Comparison of ENCODE assay signal across 10 cellular contexts in the genomic region with DNA sequence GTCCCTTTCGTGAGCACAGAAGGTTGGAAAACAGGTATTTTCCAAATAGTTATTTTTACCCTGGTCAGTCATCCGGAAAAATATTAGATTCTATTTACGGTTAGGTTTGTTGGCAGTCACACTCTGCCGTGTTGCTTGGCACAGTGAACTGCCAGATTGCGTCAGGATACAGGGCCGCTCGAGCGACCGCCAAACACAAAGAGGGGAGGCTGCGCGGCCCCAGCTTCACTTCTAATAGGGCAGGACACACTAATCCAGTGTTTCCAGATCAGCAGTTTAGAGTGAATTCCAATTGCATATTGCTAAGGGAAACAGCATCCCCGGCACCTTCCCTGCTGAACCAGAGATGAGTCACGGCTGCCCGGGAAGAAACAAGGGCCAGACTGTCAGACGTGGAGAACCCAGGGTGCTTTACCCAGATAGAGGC. TPM values are rescaled to one million over a fixed set of nuclear protein-coding genes. Genes with fewer than 3 reads are reported as not detected.
DNase-seq lines count a peak whose midpoint lies in the region; ATAC-seq, FAIRE-seq and TF ChIP-seq lines count a peak whose summit lies in the region.
"Had no signal": no experiment of that assay in that cellular context is flagged by ENCODE, and none has a peak within 500 bp of the region (broad histone marks: within the 10 kb centered on the region; RNA-seq: fewer than 3 reads in every experiment).

No MANE protein-coding gene starts in this region.

- BruUV-seq in HepG2 (replicated peaks; lab: Mats Ljungman, UMichigan): no TSS peak

- H3K27ac Mint-ChIP-seq in CD4-positive, alpha-beta T cell: no peak overlapping the region
- H3K27ac Mint-ChIP-seq: natural killer cell had no signal

- H3K27me3 Mint-ChIP-seq in CD4-positive, alpha-beta T cell: no peaks in the 10 kb centered on the region

- TF ChIP-seq POLR2A in HepG2 (IDR thresholded peaks at IDR 0.05; ENCODE audit: insufficient read depth in 1 of 2, low read depth in 2 of 2, low read length in 2 of 2): no peak

- TF ChIP-seq CTCF in bronchial epithelial cell (IDR thresholded peaks at IDR 0.05; ENCODE audit: insufficient read depth, low read length, severe bottlenecking): no peak
- TF ChIP-seq CTCF in HepG2 (CRISPR knock-in tag; IDR thresholded peaks at IDR 0.05): no peak
- TF ChIP-seq CTCF in CD4-positive, alpha-beta T cell (IDR thresholded peaks at IDR 0.05): no peak

- H2AFZ ChIP-seq in HepG2 (ENCODE audit: low read length): no peak overlapping the region

- no peaks in the 10 kb centered on the region for H3K27me3 ChIP-seq in MG63
- H3K27me3 ChIP-seq in bronchial epithelial cell (ENCODE audit: control insufficient read depth, insufficient read depth, low read length): peaks cover 11% of the 10 kb centered on the region
- H3K27me3 ChIP-seq in HepG2 (ENCODE audit: control insufficient read depth in 1 of 2, insufficient read depth in 2 of 2, low read length in 2 of 2): peaks cover 0 to 19% of the 10 kb centered on the region in 2 experiments; a peak in 4 of 5 replicates
- H3K27me3 ChIP-seq in CD4-positive, alpha-beta T cell (ENCODE audit: control insufficient read depth, insufficient read depth, low read length): no peaks in the 10 kb centered on the region

- H4K20me1 ChIP-seq in HepG2 (ENCODE audit: insufficient read depth, low read length): no peaks in the 10 kb centered on the region

- TF ChIP-seq EP300 in HepG2 (IDR thresholded peaks at IDR 0.05; ENCODE audit: low read depth in 2 of 2, low read length in 2 of 2) (no peak), HepG2 (CRISPR knock-in tag; IDR thresholded peaks at IDR 0.05; ENCODE audit: borderline replicate concordance) (no peak)

- H3K36me3 ChIP-seq in MG63 (no peaks in the 10 kb centered on the region), bronchial epithelial cell (ENCODE audit: control insufficient read depth, insufficient read depth, low read length) (no peaks in the 10 kb centered on the region), HepG2 (replicated peaks in 1 of 2; ENCODE audit: control insufficient read depth in 1 of 2, insufficient read depth in 2 of 2, low read length in 2 of 2) (no peaks in the 10 kb centered on the region)

- no peaks in the 10 kb centered on the region for H3K79me2 ChIP-seq in HepG2 (ENCODE audit: insufficient read depth, low read length)

- H3K9me3 ChIP-seq in MG63: peaks cover 3% of the 10 kb centered on the region; the same call in 1 of the 2 replicates
- H3K9me3 ChIP-seq in HepG2 (ENCODE audit: low read length): peaks cover 12% of the 10 kb centered on the region
- H3K9me3 ChIP-seq in CD4-positive, alpha-beta T cell (ENCODE audit: control insufficient read depth, low read length): no peaks in the 10 kb centered on the region
- H3K9me3 ChIP-seq: Caco-2 had no signal

- no peaks in the 10 kb centered on the region for H3K36me3 Mint-ChIP-seq in CD4-positive, alpha-beta T cell (ENCODE audit: low read depth)

- H3K9me3 Mint-ChIP-seq in CD4-positive, alpha-beta T cell: no peaks in the 10 kb centered on the region

- no peak overlapping the region for H3K4me2 ChIP-seq in HepG2 (ENCODE audit: low read depth, low read length)

- in situ Hi-C loops in HepG2 (cut with HindIII; ENCODE audit: extremely low pct_ligation_motif_present, low pct_unique_long_range_greater_than_20kb): no loop called here

- peaks cover 12% of the 10 kb centered on the region for H3K4me1 ChIP-seq in HepG2 (ENCODE audit: insufficient read depth, low read length)

- 60% methylated on average over 15 of the region's 15 CpGs for WGBS in HepG2 (ENCODE audit: low lambda C conversion rate)

- H3K4me3 ChIP-seq in MG63 (no peak overlapping the region), bronchial epithelial cell (ENCODE audit: low read depth, low read length) (no peak overlapping the region), HepG2 (replicated peaks in 1 of 3; ENCODE audit: insufficient read depth in 1 of 3, low read depth in 2 of 3, low read length in 3 of 3) (no peak overlapping the region)

- FAIRE-seq in bronchial epithelial cell (lab: Jason Lieb, UNC): no peak
- no peak for FAIRE-seq in HepG2 (lab: Jason Lieb, UNC)

- H3K27ac ChIP-seq in HepG2 (ENCODE audit: extremely low read length, insufficient read depth, low read length): no peak overlapping the region
- H3K27ac ChIP-seq in CD4-positive, alpha-beta T cell (ENCODE audit: low read depth, low read length): no peak overlapping the region

- no peak for ATAC-seq in HepG2
- ATAC-seq in CD4-positive, alpha-beta T cell (ENCODE audit: poor library complexity): no peak
- ATAC-seq: natural killer cell had no signal

- peaks cover 16% of the 10 kb centered on the region for H3K4me1 Mint-ChIP-seq in CD4-positive, alpha-beta T cell (ENCODE audit: low read depth)

- CTCF ChIA-PET in HepG2 (lab: Yijun Ruan, JAX; ENCODE audit: low intra/inter-chr PET ratio, low total read pairs): no interaction called here
- CTCF ChIA-PET in CD4-positive, alpha-beta T cell (lab: Charles Lee): no interaction called here

- TF ChIP-seq RAD21 in HepG2 (CRISPR knock-in tag; IDR thresholded peaks at IDR 0.05): no peak

- no peak overlapping the region for H3K9ac ChIP-seq in HepG2 (ENCODE audit: insufficient read depth, low read depth, low read length)

- no peak overlapping the region for H3K4me3 Mint-ChIP-seq in CD4-positive, alpha-beta T cell
- H3K4me3 Mint-ChIP-seq: natural killer cell had no signal

- intact Hi-C loops in HepG2 (cut with micrococcal nuclease; ENCODE audit: unreplicated experiment): no loop called here
- intact Hi-C loops in CD4-positive, alpha-beta T cell (cut with DNase I, micrococcal nuclease): no loop called here

- POLR2A ChIA-PET in HepG2 (lab: Yijun Ruan, JAX): no interaction called here
- POLR2A ChIA-PET in CD4-positive, alpha-beta T cell (lab: Charles Lee): no interaction called here

- DNase-seq in AG08396 (ENCODE audit: low spot score): peak; percentile 89
- DNase-seq in MG63: peak; percentile 98
- DNase-seq in bronchial epithelial cell (ENCODE audit: low read depth): peak; percentile 80
- peak; percentile 11 for DNase-seq in HepG2 (ENCODE audit: low spot score)
- DNase-seq in NCI-H524 treated with DMSO at 0.1 percent for 48 hours (lab: John Stamatoyannopoulos, UW): no peak
- no peak for DNase-seq in CD4-positive, alpha-beta T cell
- DNase-seq in iPS-NIHi7 (ENCODE audit: extremely low spot score): no peak
- no peak for DNase-seq in activated naive CD4-positive, alpha-beta T cell (lab: John Stamatoyannopoulos, UW)
- DNase-seq: Caco-2, natural killer cell had no signal

TF ChIP-seq in HepG2, 621 proteins besides CTCF, POLR2A, EP300 and RAD21 (continues in another document):
- TF ChIP-seq ZBTB44 (CRISPR knock-in tag; IDR thresholded peaks at IDR 0.05): no peak
- no peak for TF ChIP-seq TIGD3 (CRISPR knock-in tag; IDR thresholded peaks at IDR 0.05; ENCODE audit: borderline replicate concordance)
- no peak for TF ChIP-seq ZNF589 (CRISPR knock-in tag; conservative IDR thresholded peaks at IDR 0.05)
- TF ChIP-seq ATAD3A (CRISPR knock-in tag; IDR thresholded peaks at IDR 0.05): no peak
- TF ChIP-seq AGO1 (IDR thresholded peaks at IDR 0.05; ENCODE audit: low read depth, low read length, poor library complexity, severe bottlenecking): no peak

RNA-seq across cellular contexts. Expression of gene UMODL1, which starts 22.9 kb away (rescaled TPM):
- total RNA-seq in MG63 (2014; rRNA removed; shearing (Covaris generic); ENCODE audit: low replicate concordance): not detected in 2 replicates
- not detected in 2 replicates for total RNA-seq in bronchial epithelial cell
- not detected in 2 replicates for total RNA-seq in HepG2 (2016; rRNA removed; fragmentation: Illumina TruSeq; extraction: Trizol)
- total RNA-seq in HepG2 (2016; cell fraction: cytosol; rRNA removed; fragmentation: Illumina TruSeq; extraction: Trizol; ENCODE audit: low read depth): not detected in 2 replicates
- total RNA-seq in HepG2 (2016; cell fraction: insoluble cytoplasmic fraction; rRNA removed; fragmentation: Illumina TruSeq; extraction: Trizol): not detected in 2 replicates
- not detected in 2 replicates for total RNA-seq in HepG2 (2016; cell fraction: membrane; rRNA removed; fragmentation: Illumina TruSeq; extraction: Trizol)
- not detected in 2 replicates for total RNA-seq in HepG2 (2016; cell fraction: nucleus; rRNA removed; fragmentation: Illumina TruSeq; extraction: Trizol)
- polyA plus RNA-seq in HepG2 (2011; rRNA removed): not detected in 2 replicates
- polyA plus RNA-seq in HepG2 (2011; cell fraction: cytosol; rRNA removed): not detected in 2 replicates
- not detected in 2 replicates for polyA plus RNA-seq in HepG2 (2011; cell fraction: nucleus; rRNA removed)
- not detected in 2 replicates for polyA plus RNA-seq in HepG2 (2012)
- polyA plus RNA-seq in HepG2 (2016; cell fraction: cytosol; fragmentation: Illumina TruSeq; extraction: Trizol; ENCODE audit: low read depth): not detected in 2 replicates
- not detected in 2 replicates for polyA plus RNA-seq in HepG2 (2016; cell fraction: insoluble cytoplasmic fraction; fragmentation: Illumina TruSeq; extraction: Trizol; ENCODE audit: low read depth)
- polyA plus RNA-seq in HepG2 (2016; cell fraction: membrane; fragmentation: Illumina TruSeq; extraction: Trizol; ENCODE audit: low read depth): not detected in 2 replicates
- not detected in 2 replicates for polyA plus RNA-seq in HepG2 (2016; cell fraction: nucleus; fragmentation: Illumina TruSeq; extraction: Trizol; ENCODE audit: insufficient read depth, low read depth)
- polyA minus RNA-seq in HepG2 (2011; rRNA and poly(A)+ RNA removed; ENCODE audit: low replicate concordance): not detected in 2 replicates
- not detected in 2 replicates for polyA minus RNA-seq in HepG2 (2011; cell fraction: cytosol; rRNA and poly(A)+ RNA removed)
- polyA minus RNA-seq in HepG2 (2011; cell fraction: nucleus; rRNA and poly(A)+ RNA removed): not detected in 2 replicates
- total RNA-seq in CD4-positive, alpha-beta T cell: under 1 TPM; 0.42 to 0.49 TPM

Comparison
In these comparisons a context has a peak if more than half of its experiments do, and no peak if none do; other contexts are left out.
1. DNase-seq: peak in AG08396 (single experiment), MG63 (single experiment), bronchial epithelial cell (single experiment) and HepG2 (single experiment); none in NCI-H524 treated with DMSO at 0.1 percent for 48 hours (single experiment), CD4-positive, alpha-beta T cell (0 of 10), iPS-NIHi7 (single experiment) and activated naive CD4-positive, alpha-beta T cell (0 of 4).